Comparison of ENCODE assay signal across 1 cellular context in the genomic region with DNA sequence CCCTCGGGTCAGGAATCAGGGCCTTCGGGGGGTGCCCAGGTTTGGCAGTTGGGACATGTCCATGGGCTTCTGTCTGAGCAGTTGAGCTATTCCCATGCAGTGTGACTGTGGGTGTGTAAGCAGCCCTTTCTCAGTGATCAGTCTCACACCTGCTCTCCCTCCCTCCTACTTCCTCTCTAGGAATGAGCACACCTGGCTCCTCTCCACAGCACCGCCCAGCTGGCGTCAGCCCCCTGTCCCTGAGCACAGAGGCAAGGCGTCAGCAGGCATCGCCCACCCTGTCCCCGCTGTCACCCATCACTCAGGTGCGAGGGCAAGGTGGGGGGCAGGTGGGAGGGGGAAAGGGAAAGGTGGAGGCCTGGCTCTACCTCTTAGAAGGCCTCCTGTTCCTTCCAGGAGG.
TF ChIP-seq lines count a peak whose summit lies in the region.

No MANE protein-coding gene starts in this region.

TF ChIP-seq in IMR-90, 13 proteins besides CTCF, POLR2A, EP300 and RAD21:
- TF ChIP-seq NFE2L2 (IDR thresholded peaks at IDR 0.05; ENCODE audit: low read depth, low read length) (no peak), MAZ (IDR thresholded peaks at IDR 0.05; ENCODE audit: borderline replicate concordance, low read depth, low read length) (no peak), CEBPB (IDR thresholded peaks at IDR 0.05; ENCODE audit: low read depth, low read length) (no peak), FOS (IDR thresholded peaks at IDR 0.05; ENCODE audit: low read depth, low read length) (no peak), MAFK (IDR thresholded peaks at IDR 0.05; ENCODE audit: low read depth, low read length) (no peak), CHD1 (IDR thresholded peaks at IDR 0.05; ENCODE audit: low read depth, low read length) (no peak), BHLHE40 (IDR thresholded peaks at IDR 0.05; ENCODE audit: low read depth, low read length) (no peak), RFX5 (IDR thresholded peaks at IDR 0.05; ENCODE audit: low read depth, low read length) (no peak), RCOR1 (IDR thresholded peaks at IDR 0.05; ENCODE audit: insufficient replicate concordance, low read length) (no peak)
- TF ChIP-seq, protein P1, sequence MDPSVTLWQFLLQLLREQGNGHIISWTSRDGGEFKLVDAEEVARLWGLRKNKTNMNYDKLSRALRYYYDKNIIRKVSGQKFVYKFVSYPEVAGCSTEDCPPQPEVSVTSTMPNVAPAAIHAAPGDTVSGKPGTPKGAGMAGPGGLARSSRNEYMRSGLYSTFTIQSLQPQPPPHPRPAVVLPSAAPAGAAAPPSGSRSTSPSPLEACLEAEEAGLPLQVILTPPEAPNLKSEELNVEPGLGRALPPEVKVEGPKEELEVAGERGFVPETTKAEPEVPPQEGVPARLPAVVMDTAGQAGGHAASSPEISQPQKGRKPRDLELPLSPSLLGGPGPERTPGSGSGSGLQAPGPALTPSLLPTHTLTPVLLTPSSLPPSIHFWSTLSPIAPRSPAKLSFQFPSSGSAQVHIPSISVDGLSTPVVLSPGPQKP (IDR thresholded peaks at IDR 0.05; ENCODE audit: borderline replicate concordance, low read depth, low read length) = no peak
- TF ChIP-seq, protein P2, sequence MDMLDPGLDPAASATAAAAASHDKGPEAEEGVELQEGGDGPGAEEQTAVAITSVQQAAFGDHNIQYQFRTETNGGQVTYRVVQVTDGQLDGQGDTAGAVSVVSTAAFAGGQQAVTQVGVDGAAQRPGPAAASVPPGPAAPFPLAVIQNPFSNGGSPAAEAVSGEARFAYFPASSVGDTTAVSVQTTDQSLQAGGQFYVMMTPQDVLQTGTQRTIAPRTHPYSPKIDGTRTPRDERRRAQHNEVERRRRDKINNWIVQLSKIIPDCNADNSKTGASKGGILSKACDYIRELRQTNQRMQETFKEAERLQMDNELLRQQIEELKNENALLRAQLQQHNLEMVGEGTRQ (IDR thresholded peaks at IDR 0.05; ENCODE audit: low read depth, low read length) = no peak
